22 cellular contexts compared by ENCODE assay signal in genomic region chr11:65692367-65692766, GRCh38. TPM values are rescaled to one million over a fixed set of nuclear protein-coding genes. Genes with fewer than 3 reads are reported as not detected.
DNase-seq lines count a peak whose midpoint lies in the region; ATAC-seq and TF ChIP-seq lines count a peak whose summit lies in the region.
"Had no signal": no experiment of that assay in that cellular context is flagged by ENCODE, and none has a peak within 500 bp of the region (broad histone marks: within the 10 kb centered on the region; RNA-seq: fewer than 3 reads in every experiment).

No MANE protein-coding gene starts in this region.

- in situ Hi-C loops in mammary epithelial cell (cut with MboI; ENCODE audit: low sequenced_read_pairs in 2 of 2): no loop called here
- in situ Hi-C loops in GM13976 (cut with MboI; ENCODE audit: low sequenced_read_pairs, unreplicated experiment): no loop called here

- no peak overlapping the region for H2BK12ac ChIP-seq in neuronal stem cell (ENCODE audit: low read length)

- H2AK5ac ChIP-seq in neuronal stem cell (ENCODE audit: low read depth, low read length): no peak overlapping the region

- H3K9me3 ChIP-seq in mammary epithelial cell (replicated peaks; ENCODE audit: insufficient read depth, low read length) (no peaks in the 10 kb centered on the region), neuronal stem cell (replicated peaks in 1 of 2; ENCODE audit: control insufficient read depth in 2 of 2, insufficient read depth in 1 of 2, low read depth in 1 of 2, low read length in 2 of 2) (no peaks in the 10 kb centered on the region), T-helper 17 cell (ENCODE audit: control insufficient read depth, low read length, poor library complexity, severe bottlenecking) (no peaks in the 10 kb centered on the region)
- H3K9me3 ChIP-seq: left ventricle myocardium inferior, SJSA1, uterus had no signal

- H3K79me1 ChIP-seq in neuronal stem cell (ENCODE audit: low read depth, low read length): no peaks in the 10 kb centered on the region

- H3K27me3 Mint-ChIP-seq in MCF 10A (ENCODE audit: insufficient read depth, unreplicated experiment): no peaks in the 10 kb centered on the region
- peaks cover 2% of the 10 kb centered on the region for H3K27me3 Mint-ChIP-seq in endothelial cell (ENCODE audit: unreplicated experiment)
- H3K27me3 Mint-ChIP-seq in T-helper 17 cell: no peaks in the 10 kb centered on the region
- H3K27me3 Mint-ChIP-seq: natural killer cell treated with Interleukin-12 subunit alpha and Interleukin-12 subunit beta and Interleukin-15 and Interleukin-18, amount 100 ng/mL, for 72 hours had no signal

- H4K91ac ChIP-seq in neuronal stem cell (ENCODE audit: low read depth, low read length, poor library complexity): no peak overlapping the region

- no peak overlapping the region for H2BK120ac ChIP-seq in neuronal stem cell (ENCODE audit: low read depth, low read length)

- no peak overlapping the region for H4K8ac ChIP-seq in neuronal stem cell (ENCODE audit: low read depth, low read length)

- no peaks in the 10 kb centered on the region for H3K79me2 ChIP-seq in mammary epithelial cell (ENCODE audit: insufficient read depth, low read length)

- H3K9me3 Mint-ChIP-seq in MCF 10A (ENCODE audit: unreplicated experiment) (no peaks in the 10 kb centered on the region), endothelial cell (ENCODE audit: unreplicated experiment) (no peaks in the 10 kb centered on the region)
- H3K9me3 Mint-ChIP-seq: CD4-positive, CD25-positive, alpha-beta regulatory T cell; natural killer cell treated with Interleukin-12 subunit alpha and Interleukin-12 subunit beta and Interleukin-15 and Interleukin-18, amount 100 ng/mL, for 72 hours had no signal

- POLR2A ChIA-PET in MCF 10A (lab: Yijun Ruan, JAX): no interaction called here

- CTCF ChIA-PET in MCF 10A (lab: Yijun Ruan, JAX): no interaction called here
- CTCF ChIA-PET in mammary epithelial cell (lab: Charles Lee; ENCODE audit: low non-redundant PET): no interaction called here

- H3K4me3 Mint-ChIP-seq in MCF 10A (ENCODE audit: unreplicated experiment): no peak overlapping the region
- H3K4me3 Mint-ChIP-seq in endothelial cell (ENCODE audit: unreplicated experiment): peak overlapping the region; percentile 24
- no peak overlapping the region for H3K4me3 Mint-ChIP-seq in T-helper 17 cell
- H3K4me3 Mint-ChIP-seq: CD4-positive, CD25-positive, alpha-beta regulatory T cell; natural killer cell treated with Interleukin-12 subunit alpha and Interleukin-12 subunit beta and Interleukin-15 and Interleukin-18, amount 100 ng/mL, for 72 hours had no signal

- ATAC-seq in T-helper 17 cell: no peak
- ATAC-seq: natural killer cell treated with Interleukin-12 subunit alpha and Interleukin-12 subunit beta and Interleukin-15 and Interleukin-18, amount 100 ng/mL, for 72 hours had no signal

- BruUV-seq in MCF 10A (replicated peaks; lab: Mats Ljungman, UMichigan) (no TSS peak), mammary epithelial cell (replicated peaks; lab: Mats Ljungman, UMichigan) (no TSS peak)

- H3K27ac ChIP-seq in mammary epithelial cell (ENCODE audit: insufficient read depth, low read depth, low read length) (no peak overlapping the region), neuronal stem cell (replicated peaks; ENCODE audit: low read length) (no peak overlapping the region)
- H3K27ac ChIP-seq: GM23248, left ventricle myocardium inferior, SJSA1, uterus had no signal

- dilution Hi-C loops in mammary epithelial cell (cut with HindIII; ENCODE audit: low sequenced_read_pairs): no loop called here

- no peak overlapping the region for H2BK15ac ChIP-seq in neuronal stem cell (ENCODE audit: low read length)

- DNase-seq in MCF 10A (ENCODE audit: unreplicated experiment) (no peak), mammary epithelial cell (no peak), endothelial cell (ENCODE audit: low spot score) (no peak), neuronal stem cell (ENCODE audit: low spot score) (no peak), GM13976 (ENCODE audit: low spot score) (no peak), NCI-H1048 (lab: John Stamatoyannopoulos, UW) (no peak), T-helper 17 cell (no peak), NCI-H748 (lab: John Stamatoyannopoulos, UW; ENCODE audit: unreplicated experiment) (no peak)
- DNase-seq: activated CD4-positive, alpha-beta T cell treated with anti-CD3 and anti-CD28 coated beads for 4 hours; activated effector memory CD4-positive, alpha-beta T cell treated with anti-CD3 and anti-CD28 coated beads, Interleukin-2, amount 50 U/mL, for 16 hours; caudate nucleus; CD4-positive, CD25-positive, alpha-beta regulatory T cell; cortex of kidney; GM23248; left ventricle myocardium inferior; midbrain; NCI-H1092 treated with DMSO at 0.1 percent for 48 hours; NCI-H187; NCI-H526 treated with DMSO at 0.1 percent for 48 hours; uterus had no signal

- H3K4me2 ChIP-seq in mammary epithelial cell (ENCODE audit: insufficient read depth, low read depth, low read length) (no peak overlapping the region), neuronal stem cell (ENCODE audit: insufficient read depth, low read length, poor library complexity, severe bottlenecking) (no peak overlapping the region)

- no peaks in the 10 kb centered on the region for H3K36me3 ChIP-seq in mammary epithelial cell (ENCODE audit: insufficient read depth, low read length)
- H3K36me3 ChIP-seq in neuronal stem cell (replicated peaks in 1 of 2; ENCODE audit: control insufficient read depth in 2 of 2, insufficient read depth in 2 of 2, low read length in 2 of 2): no peaks in the 10 kb centered on the region
- H3K36me3 ChIP-seq: left ventricle myocardium inferior, SJSA1, uterus had no signal

- H3K27me3 ChIP-seq in mammary epithelial cell (ENCODE audit: insufficient read depth, low read length) (no peaks in the 10 kb centered on the region), neuronal stem cell (ENCODE audit: control insufficient read depth in 3 of 3, insufficient read depth in 3 of 3, low read depth in 1 of 3, low read length in 3 of 3) (no peaks in the 10 kb centered on the region)
- H3K27me3 ChIP-seq: uterus had no signal

- H3K36me3 Mint-ChIP-seq in MCF 10A (ENCODE audit: insufficient read depth, unreplicated experiment) (no peaks in the 10 kb centered on the region), endothelial cell (ENCODE audit: low read depth, unreplicated experiment) (no peaks in the 10 kb centered on the region), T-helper 17 cell (ENCODE audit: low read depth) (peaks cover 2% of the 10 kb centered on the region)
- H3K36me3 Mint-ChIP-seq: CD4-positive, CD25-positive, alpha-beta regulatory T cell; natural killer cell treated with Interleukin-12 subunit alpha and Interleukin-12 subunit beta and Interleukin-15 and Interleukin-18, amount 100 ng/mL, for 72 hours had no signal

- no peak overlapping the region for H2AFZ ChIP-seq in mammary epithelial cell (ENCODE audit: low read depth, low read length)
- peak overlapping the region; percentile 74 for H2AFZ ChIP-seq in neuronal stem cell (ENCODE audit: low read length)
- H2AFZ ChIP-seq: GM23248 had no signal

- H3K4me1 ChIP-seq in mammary epithelial cell (ENCODE audit: insufficient read depth, low read length): peaks cover 3% of the 10 kb centered on the region
- peaks cover 4 to 6% of the 10 kb centered on the region in 2 donors for H3K4me1 ChIP-seq in neuronal stem cell (ENCODE audit: control insufficient read depth in 2 of 2, insufficient read depth in 1 of 2, low read depth in 1 of 2, low read length in 2 of 2)
- H3K4me1 ChIP-seq: uterus had no signal

- WGBS in mammary epithelial cell (ENCODE audit: low coverage, missing lambda C conversion rate): 87% methylated on average over 8 of the region's 11 CpGs
- WGBS in neuronal stem cell (ENCODE audit: extremely low coverage in 2 of 2, insufficient read length in 2 of 2, insufficient replicate concordance in 1 of 2), 2 donors: no CpG with 5 or more reads among the region's 11 CpGs

- H3K9ac ChIP-seq in mammary epithelial cell (ENCODE audit: insufficient read depth, low read length) (no peak overlapping the region), neuronal stem cell (ENCODE audit: low read depth, low read length, poor library complexity) (no peak overlapping the region)
- H3K9ac ChIP-seq: GM23248 had no signal

- H4K20me1 ChIP-seq in mammary epithelial cell (ENCODE audit: insufficient read depth, low read length): no peaks in the 10 kb centered on the region

- H3K18ac ChIP-seq in neuronal stem cell (ENCODE audit: low read length): no peak overlapping the region

- intact Hi-C loops in MCF 10A (cut with micrococcal nuclease): no loop called here
- intact Hi-C loops in mammary epithelial cell (cut with micrococcal nuclease): no loop called here

- no peak overlapping the region for H3K4me3 ChIP-seq in mammary epithelial cell (replicated peaks in 1 of 3; ENCODE audit: insufficient read depth in 1 of 3, low read depth in 2 of 3, low read length in 3 of 3)
- H3K4me3 ChIP-seq in neuronal stem cell (ENCODE audit: low read length in 2 of 2): no peak overlapping the region
- H3K4me3 ChIP-seq: GM23248, left ventricle myocardium inferior, SJSA1, uterus had no signal

- H3K23ac ChIP-seq in neuronal stem cell (ENCODE audit: low read depth, low read length, poor library complexity): no peak overlapping the region

- H2BK5ac ChIP-seq in neuronal stem cell (ENCODE audit: low read length): no peak overlapping the region

- H3K14ac ChIP-seq in neuronal stem cell (ENCODE audit: low read length): no peak overlapping the region

- no peak overlapping the region for H3K4ac ChIP-seq in neuronal stem cell (ENCODE audit: low read length)

- no peak for TF ChIP-seq CTCF in MCF 10A (IDR thresholded peaks at IDR 0.05; ENCODE audit: unreplicated experiment)
- no peak for TF ChIP-seq CTCF in mammary epithelial cell (conservative IDR thresholded peaks at IDR 0.05 in 1 of 2, IDR thresholded peaks at IDR 0.05 in 1 of 2; ENCODE audit: extremely low read depth in 1 of 2, insufficient read depth in 1 of 2, low read depth in 1 of 2, low read length in 2 of 2)
- TF ChIP-seq CTCF in endothelial cell (IDR thresholded peaks at IDR 0.05; ENCODE audit: unreplicated experiment): no peak
- no peak for TF ChIP-seq CTCF in GM13976 (IDR thresholded peaks at IDR 0.05; ENCODE audit: borderline replicate concordance, control extremely low read depth, extremely low read depth, insufficient read depth, missing control alignments)

- H3K27ac Mint-ChIP-seq in MCF 10A (ENCODE audit: low read depth, unreplicated experiment): peak overlapping the region; percentile 69
- peak overlapping the region; percentile 33 for H3K27ac Mint-ChIP-seq in endothelial cell (ENCODE audit: unreplicated experiment)
- H3K27ac Mint-ChIP-seq in T-helper 17 cell: no peak overlapping the region

- H3K4me1 Mint-ChIP-seq in MCF 10A (ENCODE audit: insufficient read depth, unreplicated experiment) (no peaks in the 10 kb centered on the region), endothelial cell (ENCODE audit: unreplicated experiment) (peaks cover 10% of the 10 kb centered on the region), T-helper 17 cell (peaks cover 2% of the 10 kb centered on the region)

RNA-seq across cellular contexts. Expression of gene KAT5, which starts 19.7 kb away (rescaled TPM):
- total RNA-seq in MCF 10A (2022) (37.6 and 48.1 TPM in 2 replicates), mammary epithelial cell (10 to 100 TPM; 26.5 to 49.9 TPM), endothelial cell (ENCODE audit: unreplicated experiment) (28.2 TPM), T-helper 17 cell (100 to 1,000 TPM; 120 to 123 TPM)
- polyA plus RNA-seq in mammary epithelial cell: 23.8 TPM
- 38.2 TPM for polyA minus RNA-seq in mammary epithelial cell
- 30.4 TPM for polyA plus RNA-seq in neuronal stem cell (2013, experiment 1 of 2)
- polyA plus RNA-seq in neuronal stem cell (2013, experiment 2 of 2): 28.5 TPM

RNA-seq across cellular contexts. Expression of gene RNASEH2C, which starts 28.2 kb away (rescaled TPM):
- total RNA-seq in MCF 10A (2022) (27.4 and 35.7 TPM in 2 replicates), mammary epithelial cell (10 to 100 TPM; 16.0 to 38.1 TPM), endothelial cell (ENCODE audit: unreplicated experiment) (38.6 TPM), T-helper 17 cell (10 to 100 TPM; 30.8 to 34.3 TPM)
- 33.8 TPM for polyA plus RNA-seq in mammary epithelial cell
- polyA minus RNA-seq in mammary epithelial cell: 10.6 TPM
- polyA plus RNA-seq in neuronal stem cell (2013, experiment 1 of 2): 26.2 TPM
- polyA plus RNA-seq in neuronal stem cell (2013, experiment 2 of 2): 27.9 TPM

RNA-seq across cellular contexts. Expression of gene RELA, which starts 29.7 kb away (rescaled TPM):
- total RNA-seq in MCF 10A (2022) (82.1 and 83.0 TPM in 2 replicates), mammary epithelial cell (10 to 100 TPM; 23.7 to 79.0 TPM), endothelial cell (ENCODE audit: unreplicated experiment) (62.6 TPM), T-helper 17 cell (100 to 1,000 TPM; 302 to 378 TPM)
- polyA plus RNA-seq in mammary epithelial cell: 33.5 TPM
- 61.3 TPM for polyA minus RNA-seq in mammary epithelial cell
- polyA plus RNA-seq in neuronal stem cell (2013, experiment 1 of 2): 26.0 TPM
- polyA plus RNA-seq in neuronal stem cell (2013, experiment 2 of 2): 24.2 TPM

RNA-seq across cellular contexts. Expression of gene SIPA1, which starts 54.5 kb away (rescaled TPM):
- total RNA-seq in MCF 10A (2022): 4.9 TPM in 2 replicates
- 10 to 100 TPM; 13.2 to 16.1 TPM for total RNA-seq in mammary epithelial cell
- 7.5 TPM for polyA plus RNA-seq in mammary epithelial cell
- 18.7 TPM for polyA minus RNA-seq in mammary epithelial cell
- total RNA-seq in endothelial cell (ENCODE audit: unreplicated experiment): 267 TPM
- 13.1 TPM for polyA plus RNA-seq in neuronal stem cell (2013, experiment 1 of 2)
- polyA plus RNA-seq in neuronal stem cell (2013, experiment 2 of 2): 15.5 TPM
- total RNA-seq in T-helper 17 cell: 100 to 1,000 TPM; 142 to 182 TPM
